ENCODE assay signal across 9 cellular contexts in the genomic region with DNA sequence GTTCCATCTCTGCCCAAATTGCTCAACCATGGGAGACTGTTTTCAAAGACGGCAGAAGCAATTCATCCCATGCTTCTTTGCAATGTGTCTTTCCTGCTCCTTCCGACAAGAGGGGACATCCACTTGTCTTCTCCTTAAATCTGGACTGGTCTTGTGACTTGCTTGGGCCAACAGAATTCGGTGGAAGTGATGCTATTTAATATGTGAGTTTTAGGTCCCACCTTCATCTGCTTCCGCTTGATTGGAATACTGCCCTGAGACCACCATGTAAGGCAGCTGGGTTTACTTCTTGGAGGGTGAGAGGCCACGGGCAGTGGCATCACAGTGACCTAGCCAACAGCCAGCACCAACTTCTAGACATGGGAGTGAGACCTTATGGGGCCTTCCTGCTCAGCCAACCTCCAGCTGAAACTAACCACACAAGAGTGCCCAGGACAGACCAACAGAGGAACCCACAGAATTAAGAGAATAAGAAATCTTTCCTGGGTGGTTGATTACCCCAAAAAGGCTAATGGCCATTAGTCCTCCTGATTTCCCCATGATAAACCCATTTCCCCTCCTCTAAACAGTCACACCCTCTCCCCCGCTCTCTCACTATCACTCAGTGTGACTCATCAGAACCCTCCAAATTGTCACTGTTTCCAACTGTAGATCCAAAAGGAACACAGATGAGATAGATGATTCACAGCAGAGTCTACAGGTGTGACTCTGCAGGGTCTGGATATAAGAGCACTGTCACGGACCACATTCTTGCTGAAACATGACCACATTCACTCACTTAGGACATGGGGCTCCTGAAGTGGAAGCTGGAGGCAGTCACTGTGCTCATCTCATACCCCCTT. TPM values are rescaled to one million over a fixed set of nuclear protein-coding genes. Genes with fewer than 3 reads are reported as not detected.
DNase-seq lines count a peak whose midpoint lies in the region; ATAC-seq and TF ChIP-seq lines count a peak whose summit lies in the region.
"Had no signal": no experiment of that assay in that cellular context is flagged by ENCODE, and none has a peak within 500 bp of the region (broad histone marks: within the 10 kb centered on the region; RNA-seq: fewer than 3 reads in every experiment).

No MANE protein-coding gene starts in this region.

- H3K27ac ChIP-seq in body of pancreas = peak overlapping the region; percentile 18 to 61 (median 42)

- no peaks in the 10 kb centered on the region for H3K9me3 ChIP-seq in body of pancreas

- DNase-seq in activated CD8-positive, alpha-beta T cell treated with anti-CD3 and anti-CD28 coated beads for 36 hours = peak; percentile 58
- DNase-seq in activated CD8-positive, alpha-beta T cell treated with anti-CD3 and anti-CD28 coated beads, Interleukin-2, amount 10 ng/mL, durations not matched to agents 7 days and 5 days = no peak
- DNase-seq in body of pancreas (no peak), WTC11 (ENCODE audit: low spot score) (no peak), ACHN (no peak)
- DNase-seq: NCI-H2029 had no signal

- no peaks in the 10 kb centered on the region for H3K36me3 ChIP-seq in body of pancreas (replicated peaks in 1 of 2; ENCODE audit: insufficient read depth in 1 of 2, low read depth in 2 of 2)

- no peak for TF ChIP-seq POLR2A in body of pancreas (IDR thresholded peaks at IDR 0.05)

- intact Hi-C loops in activated CD8-positive, alpha-beta T cell treated with anti-CD3 and anti-CD28 coated beads for 36 hours (cut with micrococcal nuclease) = no loop called here
- intact Hi-C loops in body of pancreas (cut with DNase I) = no loop called here

- peaks cover 8% of the 10 kb centered on the region for H3K4me1 Mint-ChIP-seq in activated CD8-positive, alpha-beta T cell treated with anti-CD3 and anti-CD28 coated beads for 36 hours (ENCODE audit: low read depth)
- H3K4me1 Mint-ChIP-seq in activated CD8-positive, alpha-beta T cell treated with anti-CD3 and anti-CD28 coated beads, Interleukin-2, amount 10 ng/mL, durations not matched to agents 7 days and 5 days (ENCODE audit: low read depth) = no peaks in the 10 kb centered on the region
- peaks cover 35% of the 10 kb centered on the region for H3K4me1 Mint-ChIP-seq in stimulated activated memory B cell treated with anti-CD40 and anti-IgM and Interleukin-4, amounts not matched to agents 10 μg/mL and 1 μg/mL and 100 μg/mL, for 72 hours
- H3K4me1 Mint-ChIP-seq in WTC11 = no peaks in the 10 kb centered on the region

- no peaks in the 10 kb centered on the region for H3K36me3 Mint-ChIP-seq in activated CD8-positive, alpha-beta T cell treated with anti-CD3 and anti-CD28 coated beads for 36 hours (ENCODE audit: low read depth)
- no peaks in the 10 kb centered on the region for H3K36me3 Mint-ChIP-seq in activated CD8-positive, alpha-beta T cell treated with anti-CD3 and anti-CD28 coated beads, Interleukin-2, amount 10 ng/mL, durations not matched to agents 7 days and 5 days (ENCODE audit: low read depth)
- H3K36me3 Mint-ChIP-seq in stimulated activated memory B cell treated with anti-CD40 and anti-IgM and Interleukin-4, amounts not matched to agents 10 μg/mL and 1 μg/mL and 100 μg/mL, for 72 hours = no peaks in the 10 kb centered on the region
- H3K36me3 Mint-ChIP-seq in WTC11 = no peaks in the 10 kb centered on the region

- peaks cover 6% of the 10 kb centered on the region for H3K27me3 Mint-ChIP-seq in activated CD8-positive, alpha-beta T cell treated with anti-CD3 and anti-CD28 coated beads for 36 hours
- H3K27me3 Mint-ChIP-seq in activated CD8-positive, alpha-beta T cell treated with anti-CD3 and anti-CD28 coated beads, Interleukin-2, amount 10 ng/mL, durations not matched to agents 7 days and 5 days (ENCODE audit: low read depth) = peaks cover 11% of the 10 kb centered on the region
- H3K27me3 Mint-ChIP-seq in stimulated activated memory B cell treated with anti-CD40 and anti-IgM and Interleukin-4, amounts not matched to agents 10 μg/mL and 1 μg/mL and 100 μg/mL, for 72 hours = peaks cover 9% of the 10 kb centered on the region
- H3K27me3 Mint-ChIP-seq in WTC11 (ENCODE audit: low read depth) = no peaks in the 10 kb centered on the region; the same call in 1 of the 2 replicates

- H3K4me3 ChIP-seq in body of pancreas = no peak overlapping the region

- CTCF ChIA-PET in activated CD8-positive, alpha-beta T cell treated with anti-CD3 and anti-CD28 coated beads for 36 hours (lab: Charles Lee) = interaction anchor here (1.0 to 3.9 kb wide), 4 partner anchors 8 to 211 kb away, joined by 3 to 18 read pairs (median 6); no protein-coding TSS in a partner anchor
- CTCF ChIA-PET in activated CD8-positive, alpha-beta T cell treated with anti-CD3 and anti-CD28 coated beads, Interleukin-2, amount 10 ng/mL, durations not matched to agents 7 days and 5 days (lab: Charles Lee) = interaction anchor here (2.2 kb wide), 1 partner anchor 19 kb away, joined by 11 read pairs; no protein-coding TSS in a partner anchor
- CTCF ChIA-PET in WTC11 (lab: Charles Lee) = interaction anchor here (1.4 to 2.4 kb wide), 3 partner anchors 8 to 19 kb away, joined by 3 to 10 read pairs (median 4); no protein-coding TSS in a partner anchor

- H3K4me1 ChIP-seq in body of pancreas = peaks cover 18% of the 10 kb centered on the region

- peak; percentile 88 for ATAC-seq in activated CD8-positive, alpha-beta T cell treated with anti-CD3 and anti-CD28 coated beads for 36 hours
- no peak for ATAC-seq in activated CD8-positive, alpha-beta T cell treated with anti-CD3 and anti-CD28 coated beads, Interleukin-2, amount 10 ng/mL, durations not matched to agents 7 days and 5 days
- ATAC-seq in HG03432 (IDR thresholded peaks at IDR 0.05; ENCODE audit: unreplicated experiment) (peak; percentile 33), body of pancreas (no peak), WTC11 (no peak), HG02973 (IDR thresholded peaks at IDR 0.05; ENCODE audit: unreplicated experiment) (no peak)
- no peak for ATAC-seq in stimulated activated memory B cell treated with anti-CD40 and anti-IgM and Interleukin-4, amounts not matched to agents 10 μg/mL and 1 μg/mL and 100 μg/mL, for 72 hours

- no peaks in the 10 kb centered on the region for H3K27me3 ChIP-seq in body of pancreas

- no peak overlapping the region for H3K4me3 Mint-ChIP-seq in activated CD8-positive, alpha-beta T cell treated with anti-CD3 and anti-CD28 coated beads for 36 hours
- H3K4me3 Mint-ChIP-seq in activated CD8-positive, alpha-beta T cell treated with anti-CD3 and anti-CD28 coated beads, Interleukin-2, amount 10 ng/mL, durations not matched to agents 7 days and 5 days = no peak overlapping the region
- no peak overlapping the region for H3K4me3 Mint-ChIP-seq in stimulated activated memory B cell treated with anti-CD40 and anti-IgM and Interleukin-4, amounts not matched to agents 10 μg/mL and 1 μg/mL and 100 μg/mL, for 72 hours
- no peak overlapping the region for H3K4me3 Mint-ChIP-seq in WTC11

- no peak overlapping the region for H3K27ac Mint-ChIP-seq in activated CD8-positive, alpha-beta T cell treated with anti-CD3 and anti-CD28 coated beads for 36 hours
- H3K27ac Mint-ChIP-seq in activated CD8-positive, alpha-beta T cell treated with anti-CD3 and anti-CD28 coated beads, Interleukin-2, amount 10 ng/mL, durations not matched to agents 7 days and 5 days = no peak overlapping the region
- H3K27ac Mint-ChIP-seq in stimulated activated memory B cell treated with anti-CD40 and anti-IgM and Interleukin-4, amounts not matched to agents 10 μg/mL and 1 μg/mL and 100 μg/mL, for 72 hours = peak overlapping the region; percentile 52
- H3K27ac Mint-ChIP-seq in WTC11 = no peak overlapping the region; the same call in 1 of the 2 replicates

- WGBS in body of pancreas, 2 donors = 86 to 92% methylated on average over 7 of the region's 7 CpGs

- no peaks in the 10 kb centered on the region for H3K9me3 Mint-ChIP-seq in activated CD8-positive, alpha-beta T cell treated with anti-CD3 and anti-CD28 coated beads for 36 hours
- H3K9me3 Mint-ChIP-seq in activated CD8-positive, alpha-beta T cell treated with anti-CD3 and anti-CD28 coated beads, Interleukin-2, amount 10 ng/mL, durations not matched to agents 7 days and 5 days (ENCODE audit: insufficient read depth) = no peaks in the 10 kb centered on the region
- no peaks in the 10 kb centered on the region for H3K9me3 Mint-ChIP-seq in stimulated activated memory B cell treated with anti-CD40 and anti-IgM and Interleukin-4, amounts not matched to agents 10 μg/mL and 1 μg/mL and 100 μg/mL, for 72 hours
- H3K9me3 Mint-ChIP-seq in WTC11 = no peaks in the 10 kb centered on the region

- no peak for TF ChIP-seq CTCF in activated CD8-positive, alpha-beta T cell treated with anti-CD3 and anti-CD28 coated beads for 36 hours (IDR thresholded peaks at IDR 0.05)
- TF ChIP-seq CTCF in body of pancreas (IDR thresholded peaks at IDR 0.05) (no peak), WTC11 (IDR thresholded peaks at IDR 0.05) (no peak)

- in situ Hi-C loops in ACHN (cut with HindIII; ENCODE audit: low pct_ligation_motif_present, low pct_unique_long_range_greater_than_20kb, low sequenced_read_pairs) = loop anchor here (25.0 kb wide), 1 partner anchor 207 kb away; no protein-coding TSS in a partner anchor

- POLR2A ChIA-PET in activated CD8-positive, alpha-beta T cell treated with anti-CD3 and anti-CD28 coated beads for 36 hours (lab: Charles Lee) = interaction anchor here (0.8 kb wide), 1 partner anchor 111 kb away, joined by 4 read pairs; no protein-coding TSS in a partner anchor
- POLR2A ChIA-PET in activated CD8-positive, alpha-beta T cell treated with anti-CD3 and anti-CD28 coated beads, Interleukin-2, amount 10 ng/mL, durations not matched to agents 7 days and 5 days (lab: Charles Lee) = no interaction called here
- POLR2A ChIA-PET in WTC11 (lab: Charles Lee) = no interaction called here

TF ChIP-seq in WTC11, 78 proteins besides CTCF, POLR2A, EP300 and RAD21:
- TF ChIP-seq OVOL2 (CRISPR knock-in tag; IDR thresholded peaks at IDR 0.05; ENCODE audit: borderline replicate concordance) (no peak), NR3C1 (CRISPR knock-in tag; conservative IDR thresholded peaks at IDR 0.05; ENCODE audit: low read depth) (no peak), ZNF317 (CRISPR knock-in tag; IDR thresholded peaks at IDR 0.05; ENCODE audit: borderline replicate concordance, low read depth) (no peak), RELA (CRISPR knock-in tag; IDR thresholded peaks at IDR 0.05; ENCODE audit: borderline replicate concordance) (no peak), ATF1 (CRISPR knock-in tag; IDR thresholded peaks at IDR 0.05) (no peak)

RNA-seq across cellular contexts. Expression of gene RHOB, which starts 16.2 kb away (rescaled TPM):
- total RNA-seq in activated CD8-positive, alpha-beta T cell treated with anti-CD3 and anti-CD28 coated beads for 36 hours = 10 to 100 TPM; 14.2 to 15.4 TPM
- total RNA-seq in activated CD8-positive, alpha-beta T cell treated with anti-CD3 and anti-CD28 coated beads, Interleukin-2, amount 10 ng/mL, durations not matched to agents 7 days and 5 days = 1 to 10 TPM; 1.2 to 1.3 TPM
- 100 to 1,000 TPM; 376 to 784 TPM for total RNA-seq in body of pancreas
- 20.4 to 23.2 TPM (median 22.7 TPM) in 3 replicates for total RNA-seq in WTC11 (2021)

Comparison
In these comparisons a context has a peak if more than half of its experiments do, and no peak if none do; other contexts are left out.
1. ATAC-seq: peak in activated CD8-positive, alpha-beta T cell treated with anti-CD3 and anti-CD28 coated beads for 36 hours (single experiment) and HG03432 (single experiment); none in activated CD8-positive, alpha-beta T cell treated with anti-CD3 and anti-CD28 coated beads, Interleukin-2, amount 10 ng/mL, durations not matched to agents 7 days and 5 days (single experiment), body of pancreas (single experiment), stimulated activated memory B cell treated with anti-CD40 and anti-IgM and Interleukin-4, amounts not matched to agents 10 μg/mL and 1 μg/mL and 100 μg/mL, for 72 hours (single experiment), WTC11 (single experiment) and HG02973 (single experiment).
2. RNA of gene RHOB, which starts 16.2 kb away (total RNA-seq): 376 to 784 TPM in body of pancreas; 20.4 to 23.2 TPM in WTC11, 14.2 to 15.4 TPM in activated CD8-positive, alpha-beta T cell treated with anti-CD3 and anti-CD28 coated beads for 36 hours and 1.2 to 1.3 TPM in activated CD8-positive, alpha-beta T cell treated with anti-CD3 and anti-CD28 coated beads, Interleukin-2, amount 10 ng/mL, durations not matched to agents 7 days and 5 days; every median in the first group is over 10 times any median in the second.